Comparison of ENCODE assay signal across 1 cellular context in the genomic region with DNA sequence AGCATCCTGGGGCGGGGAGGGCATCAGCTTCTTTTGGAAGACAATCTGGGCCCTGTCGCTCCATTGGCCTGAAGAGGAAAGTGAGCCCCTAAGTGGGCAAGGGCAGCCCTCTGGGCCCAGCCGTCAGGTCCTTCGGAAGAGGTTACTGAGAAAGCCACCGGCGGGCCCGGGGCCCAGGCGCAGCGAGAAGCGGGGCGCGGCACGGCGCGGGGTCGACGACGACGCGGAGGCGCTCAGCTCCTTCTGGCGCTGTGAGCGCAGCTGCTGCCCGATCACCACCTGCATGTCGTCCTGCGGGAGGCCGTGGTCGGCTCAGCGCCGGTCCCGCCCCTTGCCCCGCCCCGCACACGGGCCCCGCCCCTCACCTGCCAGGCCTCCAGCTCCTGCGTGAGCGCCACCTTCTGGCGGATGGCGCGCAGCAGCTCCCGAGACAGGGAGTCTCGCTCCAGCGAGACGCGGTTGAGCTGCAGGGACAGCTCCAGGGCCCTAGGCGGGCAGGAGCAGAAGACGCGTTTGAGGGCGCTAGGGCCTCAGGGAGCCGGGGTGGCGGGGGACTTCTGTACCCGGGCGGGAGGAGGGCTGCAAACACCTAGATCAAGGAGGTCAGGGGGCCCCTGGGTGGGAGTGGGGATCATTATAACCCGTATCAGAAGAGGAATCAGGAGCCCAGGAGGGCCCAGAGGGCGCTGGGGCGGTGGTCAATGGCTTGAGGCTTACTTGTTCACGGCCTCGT.
TF ChIP-seq lines count a peak whose summit lies in the region.

No MANE protein-coding gene starts in this region.

TF ChIP-seq in HCT116, 20 proteins besides CTCF, POLR2A, EP300 and RAD21 (continued from another document):
- TF ChIP-seq POLR2AphosphoS5 (IDR thresholded peaks at IDR 0.05; ENCODE audit: low read depth, low read length) (peak; percentile 75), ZFX (IDR thresholded peaks at IDR 0.05) (peak; percentile 23; the same call in 1 of the 2 replicates)
TF ChIP-seq in HCT116: peak in this region for 3.
